Comparison of ENCODE assay signal across 8 cellular contexts in genomic region chr15:78756781-78757635, GRCh38. TPM values are rescaled to one million over a fixed set of nuclear protein-coding genes. Genes with fewer than 3 reads are reported as not detected.
A peak's percentile ranks its signal among the peaks of the same experiment; 100 is the strongest.
DNase-seq lines count a peak whose midpoint lies in the region; ATAC-seq and TF ChIP-seq lines count a peak whose summit lies in the region.
"Not testable (repeated sequence)": the region's sequence is repeated elsewhere in the genome, so short reads cannot be mapped to it uniquely, and the experiment has no call there.

No MANE protein-coding gene starts in this region.

- TF ChIP-seq POLR2A in GM19099 (IDR thresholded peaks at IDR 0.05; ENCODE audit: extremely low read depth, insufficient read length, low read depth): peak; percentile 43
- not testable (repeated sequence) for TF ChIP-seq POLR2A in esophagus squamous epithelium (IDR thresholded peaks at IDR 0.05)

- TF ChIP-seq CTCF in esophagus squamous epithelium (IDR thresholded peaks at IDR 0.05): not testable (repeated sequence)

- H3K4me1 ChIP-seq in esophagus squamous epithelium: peaks cover 14 to 67% (median 24%) of the 10 kb centered on the region in 3 donors

- H3K4me3 ChIP-seq in esophagus squamous epithelium: peak overlapping the region in 3 of 4 donors; percentile 9 to 32 (median 13)

- peak; percentile 40 for ATAC-seq in HG02943 (IDR thresholded peaks at IDR 0.05; ENCODE audit: low read depth, unreplicated experiment)

- not testable (repeated sequence) for H3K27me3 ChIP-seq in esophagus squamous epithelium

- H3K36me3 ChIP-seq in esophagus squamous epithelium: not testable (repeated sequence)

- not testable (repeated sequence) for H3K9me3 ChIP-seq in esophagus squamous epithelium

- whole genome bisulfite sequencing in esophagus squamous epithelium, 2 donors: 22 to 70% methylated on average over 2 to 9 of the region's 25 CpGs

- H3K27ac ChIP-seq in esophagus squamous epithelium: peak overlapping the region; percentile 61 to 85 (median 68)

- intact Hi-C loops in esophagus squamous epithelium (cut with DNase I): not testable (repeated sequence)

- DNase-seq in Ammon's horn (ENCODE audit: low spot score): peak; percentile 79
- peak; percentile 22 for DNase-seq in NCI-H460 (ENCODE audit: extremely low read depth, low read depth)
- DNase-seq in activated T-cell treated with anti-CD3 and anti-CD28 coated beads, Interleukin-2, amount 50 U/mL, for 48 hours: peak; percentile 72 to 78
- DNase-seq in esophagus squamous epithelium (lab: John Stamatoyannopoulos, UW): not testable (repeated sequence)
- peak; percentile 94 for DNase-seq in mesenteric fat pad (ENCODE audit: low spot score)
- peak; percentile 44 to 50 for DNase-seq in stimulated activated CD4-positive, alpha-beta T cell treated with anti-CD3 and anti-CD28 coated beads, Interleukin-4, amount 100 ng/mL, for 48 hours (ENCODE audit: low read depth in 2 of 2)

RNA-seq across cellular contexts. Expression of gene ADAMTS7, which starts 54.3 kb away (rescaled TPM):
- 1.8 and 2.1 TPM in 2 replicates for total RNA-seq in NCI-H460 (2014; rRNA removed; shearing (Covaris generic))
- polyA plus RNA-seq in NCI-H460 (2014; cell fraction: nucleus; rRNA removed): 5.5 and 9.4 TPM in 2 replicates
- total RNA-seq in esophagus squamous epithelium (under 1 TPM; 0.42 to 0.76 (median 0.56) TPM), mesenteric fat pad (13.2 TPM)
